Comparison of ENCODE assay signal across 8 cellular contexts in genomic region chr1:27111771-27112573, GRCh38. TPM values are rescaled to one million over a fixed set of nuclear protein-coding genes. Genes with fewer than 3 reads are reported as not detected.
A peak's percentile ranks its signal among the peaks of the same experiment; 100 is the strongest.
DNase-seq lines count a peak whose midpoint lies in the region; ATAC-seq and TF ChIP-seq lines count a peak whose summit lies in the region.

No MANE protein-coding gene starts in this region.

- TF ChIP-seq POLR2A in sigmoid colon (IDR thresholded peaks at IDR 0.05): no peak

- no peaks in the 10 kb centered on the region for H3K9me3 ChIP-seq in heart right ventricle
- H3K9me3 ChIP-seq in sigmoid colon: no peaks in the 10 kb centered on the region

- H3K4me3 ChIP-seq in heart right ventricle: no peak overlapping the region
- H3K4me3 ChIP-seq in sigmoid colon: no peak overlapping the region

- H3K4me1 ChIP-seq in heart right ventricle: peaks cover 11 to 72% (median 34%) of the 10 kb centered on the region in 9 donors
- H3K4me1 ChIP-seq in sigmoid colon: peaks cover 0 to 42% (median 38%) of the 10 kb centered on the region in 4 donors

- TF ChIP-seq CTCF in heart right ventricle (IDR thresholded peaks at IDR 0.05) (peak in 5 of 9 donors; percentile 17 to 49 (median 34)), sigmoid colon (IDR thresholded peaks at IDR 0.05) (peak in 1 of 4 experiments; percentile 33)

- H3K27me3 ChIP-seq in heart right ventricle: no peaks in the 10 kb centered on the region
- no peaks in the 10 kb centered on the region for H3K27me3 ChIP-seq in sigmoid colon

- H3K27ac ChIP-seq in heart right ventricle (peak overlapping the region in 8 of 10 donors; percentile 21 to 79 (median 55)), sigmoid colon (peak overlapping the region; percentile 55 to 65 (median 60))

- 49 to 58% methylated on average over 5 of the region's 5 CpGs for WGBS in heart right ventricle, 2 donors
- 23 to 25% methylated on average over 5 of the region's 5 CpGs for WGBS in sigmoid colon, 2 donors

- ATAC-seq in GM19023 (IDR thresholded peaks at IDR 0.05; ENCODE audit: unreplicated experiment) (peak; percentile 84), HG03521 (IDR thresholded peaks at IDR 0.05; ENCODE audit: unreplicated experiment) (peak; percentile 70), heart right ventricle (peak; percentile 77 to 95 (median 90))

- H3K36me3 ChIP-seq in heart right ventricle: peaks cover 0 to 25% (median 9%) of the 10 kb centered on the region in 9 donors
- peaks cover 0 to 9% (median 0%) of the 10 kb centered on the region in 4 donors for H3K36me3 ChIP-seq in sigmoid colon

- intact Hi-C loops in heart right ventricle (cut with DNase I) (loop anchor here in 2 of 10 donors (5.0 to 10.0 kb wide), 2 partner anchors 40 to 273 kb away; partner anchors contain the start of gene CD164L2 (in 1 of the 2)), sigmoid colon (cut with DNase I) (no loop called here)

- no peak for TF ChIP-seq EP300 in sigmoid colon (IDR thresholded peaks at IDR 0.05)

- peak; percentile 67 for DNase-seq in Ammon's horn (ENCODE audit: low spot score)
- DNase-seq in SW 1271 (lab: John Stamatoyannopoulos, UW): peak; percentile 89 to 91
- DNase-seq in activated naive CD8-positive, alpha-beta T cell treated with anti-CD3 and anti-CD28 coated beads, Interleukin-2, amount 50 U/mL, for 16 hours (ENCODE audit: low read depth, low spot score): peak; percentile 33
- DNase-seq in heart right ventricle: peak; percentile 65 to 77
- peak; percentile 94 for DNase-seq in sigmoid colon
- DNase-seq in NCI-H1105 (lab: John Stamatoyannopoulos, UW): no peak

RNA-seq across cellular contexts. Expression of gene SLC9A1, which starts 43.0 kb away (rescaled TPM):
- total RNA-seq in heart right ventricle (10 to 100 TPM in 9 of 10 donors, 1 to 10 TPM in 1; 9.4 to 34.4 (median 22.1) TPM), sigmoid colon (10 to 100 TPM; 11.4 to 25.2 (median 13.3) TPM)
- polyA plus RNA-seq in heart right ventricle (10 to 100 TPM; 11.3 TPM), sigmoid colon (10 to 100 TPM in 2 of 3 donors, 1 to 10 TPM in 1; 6.0 to 64.4 (median 10.6) TPM)
